17 cellular contexts compared by ENCODE assay signal in genomic region chr3:95048564-95048963, GRCh38.
"Had no signal": no experiment of that assay in that cellular context is flagged by ENCODE, and none has a peak within 500 bp of the region (broad histone marks: within the 10 kb centered on the region; RNA-seq: fewer than 3 reads in every experiment).

No MANE protein-coding gene starts in this region.

- H3K27me3 Mint-ChIP-seq: activated B cell treated with CpG ODN at 0.5 μM for 24 hours; activated CD4-positive, alpha-beta memory T cell treated with anti-CD3 and anti-CD28 coated beads for 36 hours; activated naive CD8-positive, alpha-beta T cell treated with anti-CD3 and anti-CD28 coated beads, Interleukin-2, amount 10 ng/mL, durations not matched to agents 7 days and 5 days; stimulated activated naive B cell treated with anti-CD40 and anti-IgM and Interleukin-4, amounts not matched to agents 10 μg/mL and 1 μg/mL and 100 μg/mL, for 72 hours; T-cell had no signal

- H3K4me1 Mint-ChIP-seq: activated B cell treated with CpG ODN at 0.5 μM for 24 hours; activated naive CD8-positive, alpha-beta T cell treated with anti-CD3 and anti-CD28 coated beads, Interleukin-2, amount 10 ng/mL, durations not matched to agents 7 days and 5 days; nephron; stimulated activated naive B cell treated with anti-CD40 and anti-IgM and Interleukin-4, amounts not matched to agents 10 μg/mL and 1 μg/mL and 100 μg/mL, for 72 hours; T-cell had no signal

- H3K4me1 ChIP-seq: gastroesophageal sphincter, heart right ventricle, parathyroid adenoma had no signal

- H3K9me3 Mint-ChIP-seq: activated naive CD8-positive, alpha-beta T cell treated with anti-CD3 and anti-CD28 coated beads, Interleukin-2, amount 10 ng/mL, durations not matched to agents 7 days and 5 days; nephron had no signal

- H3K27ac ChIP-seq: gastroesophageal sphincter, heart right ventricle, parathyroid adenoma had no signal

- H3K27me3 ChIP-seq: gastroesophageal sphincter, heart right ventricle had no signal

- ATAC-seq: gastroesophageal sphincter; heart right ventricle; left cardiac atrium; stimulated activated naive B cell treated with anti-CD40 and anti-IgM and Interleukin-4, amounts not matched to agents 10 μg/mL and 1 μg/mL and 100 μg/mL, for 72 hours; T-cell had no signal

- H3K9me3 ChIP-seq: gastroesophageal sphincter had no signal

- H3K4me3 Mint-ChIP-seq: activated B cell treated with CpG ODN at 0.5 μM for 24 hours; activated CD4-positive, alpha-beta memory T cell treated with anti-CD3 and anti-CD28 coated beads for 36 hours; activated naive CD8-positive, alpha-beta T cell treated with anti-CD3 and anti-CD28 coated beads, Interleukin-2, amount 10 ng/mL, durations not matched to agents 7 days and 5 days; nephron; stimulated activated naive B cell treated with anti-CD40 and anti-IgM and Interleukin-4, amounts not matched to agents 10 μg/mL and 1 μg/mL and 100 μg/mL, for 72 hours; T-cell had no signal

- H3K36me3 ChIP-seq: gastroesophageal sphincter, heart right ventricle had no signal

- H3K4me3 ChIP-seq: gastroesophageal sphincter, heart right ventricle had no signal

- DNase-seq: activated B cell treated with CpG ODN at 0.5 μM for 24 hours; activated CD4-positive, alpha-beta memory T cell treated with anti-CD3 and anti-CD28 coated beads for 36 hours; activated CD4-positive, alpha-beta T cell treated with anti-CD3 and anti-CD28 coated beads for 4 hours; activated naive CD4-positive, alpha-beta T cell treated with Interleukin-2 at 50 U/mL for 16 hours; activated naive CD8-positive, alpha-beta T cell treated with anti-CD3 and anti-CD28 coated beads, Interleukin-2, amount 10 ng/mL, durations not matched to agents 7 days and 5 days; activated T-cell treated with anti-CD3 and anti-CD28 coated beads for 4 hours; cerebellar nuclear complex; cortex of kidney; heart right ventricle; left cardiac atrium; midbrain; stimulated activated naive B cell treated with anti-CD40 and anti-IgM and Interleukin-4, amounts not matched to agents 10 μg/mL and 1 μg/mL and 100 μg/mL, for 72 hours; T-cell had no signal

- H3K27ac Mint-ChIP-seq: activated B cell treated with CpG ODN at 0.5 μM for 24 hours; activated CD4-positive, alpha-beta memory T cell treated with anti-CD3 and anti-CD28 coated beads for 36 hours; activated naive CD8-positive, alpha-beta T cell treated with anti-CD3 and anti-CD28 coated beads, Interleukin-2, amount 10 ng/mL, durations not matched to agents 7 days and 5 days; activated T-helper 2 cell treated with anti-CD3 and anti-CD28 coated beads, Interferon-gamma antibody, Interleukin-2, Interleukin-4, amounts not matched to agents 10 μg/mL and 5 μg/mL and 100 μg/mL, durations not matched to agents 14 hours and 24 hours and 36 hours; nephron; stimulated activated naive B cell treated with anti-CD40 and anti-IgM and Interleukin-4, amounts not matched to agents 10 μg/mL and 1 μg/mL and 100 μg/mL, for 72 hours; T-cell had no signal

- H3K36me3 Mint-ChIP-seq: activated CD4-positive, alpha-beta memory T cell treated with anti-CD3 and anti-CD28 coated beads for 36 hours; activated naive CD8-positive, alpha-beta T cell treated with anti-CD3 and anti-CD28 coated beads, Interleukin-2, amount 10 ng/mL, durations not matched to agents 7 days and 5 days; stimulated activated naive B cell treated with anti-CD40 and anti-IgM and Interleukin-4, amounts not matched to agents 10 μg/mL and 1 μg/mL and 100 μg/mL, for 72 hours; T-cell had no signal
